ENCODE assay signal across 7 cellular contexts in the genomic region with DNA sequence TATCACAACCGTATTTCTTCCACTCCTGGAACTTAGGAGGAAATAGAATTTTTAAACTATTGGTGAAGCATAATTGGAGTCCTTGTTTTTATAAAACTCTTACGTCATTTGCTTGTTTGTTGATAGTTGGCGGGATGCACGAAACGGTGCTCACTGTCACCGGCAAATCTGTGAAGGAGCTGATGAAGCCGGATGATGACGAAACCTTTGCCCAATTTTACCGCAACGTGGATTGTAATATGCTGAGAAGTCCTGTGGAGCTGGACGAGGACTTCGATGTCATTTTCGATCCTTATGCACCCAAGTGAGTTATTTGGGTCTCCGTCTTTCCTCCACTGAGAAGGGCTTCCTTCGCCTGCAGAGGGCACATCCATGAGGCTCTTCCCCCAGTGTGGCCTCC.
A peak's percentile ranks its signal among the peaks of the same experiment; 100 is the strongest.
DNase-seq lines count a peak whose midpoint lies in the region; ATAC-seq and TF ChIP-seq lines count a peak whose summit lies in the region.
"Not testable (repeated sequence)": the region's sequence is repeated elsewhere in the genome, so short reads cannot be mapped to it uniquely, and the experiment has no call there.

No MANE protein-coding gene starts in this region.

- H3K4me1 Mint-ChIP-seq in GM23338, result peaks cover 16% of the 10 kb centered on the region
- H3K4me1 Mint-ChIP-seq in T-helper 2 cell treated with Interferon-gamma antibody and Interleukin-4, amounts not matched to agents 5 μg/mL and 100 μg/mL, for 36 hours (ENCODE audit: low read depth), result peaks cover 33% of the 10 kb centered on the region
- H3K4me1 Mint-ChIP-seq in stimulated activated effector memory CD8-positive, alpha-beta T cell treated with anti-CD3 and anti-CD28 coated beads, Interleukin-12 subunit alpha, Interleukin-12 subunit beta, amount 100 ng/mL, for 72 hours, result peaks cover 70% of the 10 kb centered on the region

- H3K4me1 ChIP-seq in GM23338 (ENCODE audit: insufficient read depth) (peaks cover 19% of the 10 kb centered on the region), adipocyte (ENCODE audit: control insufficient read depth, insufficient read depth, low read length) (peaks cover 12% of the 10 kb centered on the region)
- not testable (repeated sequence) for H3K4me1 ChIP-seq in mesenchymal stem cell (ENCODE audit: control insufficient read depth, insufficient read depth, low read depth, low read length)

- H3K36me3 ChIP-seq in GM23338 (ENCODE audit: insufficient read depth); adipocyte (ENCODE audit: control insufficient read depth, insufficient read depth, low read length, severe bottlenecking); mesenchymal stem cell (ENCODE audit: control insufficient read depth in 1 of 2, insufficient read depth in 2 of 2, low read depth in 1 of 2, low read length in 2 of 2): not testable (repeated sequence)

- not testable (repeated sequence) for H4K20me1 ChIP-seq in GM23338 (replicated peaks; ENCODE audit: insufficient read depth)

- not testable (repeated sequence) for H3F3A ChIP-seq in GM23338 (replicated peaks; ENCODE audit: low read depth)

- not testable (repeated sequence) for H3K27me3 Mint-ChIP-seq in GM23338 (ENCODE audit: insufficient read depth, low read depth, poor library complexity); T-helper 2 cell treated with Interferon-gamma antibody and Interleukin-4, amounts not matched to agents 5 μg/mL and 100 μg/mL, for 36 hours (ENCODE audit: low read depth)

- H3K9ac ChIP-seq in adipocyte (ENCODE audit: low read length) (peak overlapping the region; percentile 68), mesenchymal stem cell (ENCODE audit: low read length) (peak overlapping the region; percentile 93)

- H3K4me3 Mint-ChIP-seq in GM23338; T-helper 2 cell treated with Interferon-gamma antibody and Interleukin-4, amounts not matched to agents 5 μg/mL and 100 μg/mL, for 36 hours; stimulated activated effector memory CD8-positive, alpha-beta T cell treated with anti-CD3 and anti-CD28 coated beads, Interleukin-12 subunit alpha, Interleukin-12 subunit beta, amount 100 ng/mL, for 72 hours: not testable (repeated sequence)

- H3K23ac ChIP-seq in mesenchymal stem cell (ENCODE audit: low read length in 2 of 2), result not testable (repeated sequence)

- not testable (repeated sequence) for H3K4ac ChIP-seq in mesenchymal stem cell (ENCODE audit: low read depth in 1 of 2, low read length in 2 of 2)

- not testable (repeated sequence) for H4K8ac ChIP-seq in mesenchymal stem cell (ENCODE audit: low read length)

- not testable (repeated sequence) for H3K9me3 Mint-ChIP-seq in GM23338; T-helper 2 cell treated with Interferon-gamma antibody and Interleukin-4, amounts not matched to agents 5 μg/mL and 100 μg/mL, for 36 hours; stimulated activated effector memory CD8-positive, alpha-beta T cell treated with anti-CD3 and anti-CD28 coated beads, Interleukin-12 subunit alpha, Interleukin-12 subunit beta, amount 100 ng/mL, for 72 hours

- not testable (repeated sequence) for H2AK5ac ChIP-seq in mesenchymal stem cell (ENCODE audit: low read length, severe bottlenecking)

- not testable (repeated sequence) for H3K4me3 ChIP-seq in GM23338; mesenchymal stem cell (ENCODE audit: insufficient read depth in 1 of 2, low read depth in 1 of 2, low read length in 2 of 2)
- peak overlapping the region; percentile 74 for H3K4me3 ChIP-seq in adipocyte (ENCODE audit: low read length)

- not testable (repeated sequence) for H2BK5ac ChIP-seq in mesenchymal stem cell (ENCODE audit: low read depth, low read length, poor library complexity, severe bottlenecking)

- not testable (repeated sequence) for H2AFZ ChIP-seq in GM23338; mesenchymal stem cell (ENCODE audit: low read depth, low read length)

- not testable (repeated sequence) for H3K27ac ChIP-seq in GM23338 (ENCODE audit: low read depth); mesenchymal stem cell (ENCODE audit: low read length, poor library complexity, severe bottlenecking)

- peak overlapping the region; percentile 16; the same call in 1 of the 2 replicates for H3K27ac Mint-ChIP-seq in GM23338
- peak overlapping the region; percentile 21 for H3K27ac Mint-ChIP-seq in T-helper 2 cell treated with Interferon-gamma antibody and Interleukin-4, amounts not matched to agents 5 μg/mL and 100 μg/mL, for 36 hours
- peak overlapping the region; percentile 50 for H3K27ac Mint-ChIP-seq in stimulated activated effector memory CD8-positive, alpha-beta T cell treated with anti-CD3 and anti-CD28 coated beads, Interleukin-12 subunit alpha, Interleukin-12 subunit beta, amount 100 ng/mL, for 72 hours

- H3K79me2 ChIP-seq in GM23338 (replicated peaks; ENCODE audit: insufficient read depth), result not testable (repeated sequence)

- not testable (repeated sequence) for H2BK120ac ChIP-seq in mesenchymal stem cell (ENCODE audit: low read depth, low read length)

- not testable (repeated sequence) for H3K9me3 ChIP-seq in adipocyte (ENCODE audit: control insufficient read depth, low read length); mesenchymal stem cell (ENCODE audit: control insufficient read depth, low read length)

- H3K4me2 ChIP-seq in GM23338; mesenchymal stem cell (ENCODE audit: low read length, poor library complexity, severe bottlenecking): not testable (repeated sequence)

- H3K18ac ChIP-seq in mesenchymal stem cell (ENCODE audit: low read depth in 1 of 2, low read length in 2 of 2), result not testable (repeated sequence)

- TF ChIP-seq CTCF in GM23338 (conservative IDR thresholded peaks at IDR 0.05; ENCODE audit: low read depth in 2 of 2), result not testable (repeated sequence)

- H3K36me3 Mint-ChIP-seq in GM23338 (ENCODE audit: low read depth); T-helper 2 cell treated with Interferon-gamma antibody and Interleukin-4, amounts not matched to agents 5 μg/mL and 100 μg/mL, for 36 hours (ENCODE audit: low read depth): not testable (repeated sequence)
- H3K36me3 Mint-ChIP-seq in stimulated activated effector memory CD8-positive, alpha-beta T cell treated with anti-CD3 and anti-CD28 coated beads, Interleukin-12 subunit alpha, Interleukin-12 subunit beta, amount 100 ng/mL, for 72 hours, result peaks cover 93% of the 10 kb centered on the region

- not testable (repeated sequence) for H2BK12ac ChIP-seq in mesenchymal stem cell (ENCODE audit: low read length in 2 of 2)

- H3K9me2 ChIP-seq in GM23338 (ENCODE audit: insufficient read depth), result not testable (repeated sequence)

- H3K27me3 ChIP-seq in GM23338 (ENCODE audit: insufficient read depth); adipocyte (replicated peaks; ENCODE audit: control insufficient read depth, insufficient read depth, low read length); mesenchymal stem cell (ENCODE audit: control insufficient read depth in 1 of 2, insufficient read depth in 1 of 2, low read length in 2 of 2): not testable (repeated sequence)

- not testable (repeated sequence) for H3K79me1 ChIP-seq in mesenchymal stem cell (replicated peaks; ENCODE audit: low read length, poor library complexity, severe bottlenecking)

- not testable (repeated sequence) for H3K14ac ChIP-seq in mesenchymal stem cell (ENCODE audit: low read length in 2 of 2)

- not testable (repeated sequence) for H4K91ac ChIP-seq in mesenchymal stem cell (ENCODE audit: low read length)

- WGBS in mesenchymal stem cell, result 93% methylated on average over 15 of the region's 15 CpGs

- H2BK15ac ChIP-seq in mesenchymal stem cell (ENCODE audit: low read depth, poor library complexity, severe bottlenecking), result not testable (repeated sequence)

- not testable (repeated sequence) for DNase-seq in GM23338 (ENCODE audit: low spot score); T-helper 2 cell treated with Interferon-gamma antibody and Interleukin-4, amounts not matched to agents 5 μg/mL and 100 μg/mL, for 36 hours (ENCODE audit: low spot score); adipocyte (ENCODE audit: low read depth); mesenchymal stem cell; stimulated activated effector memory CD8-positive, alpha-beta T cell treated with anti-CD3 and anti-CD28 coated beads, Interleukin-12 subunit alpha, Interleukin-12 subunit beta, amount 100 ng/mL, for 72 hours (ENCODE audit: low spot score in 2 of 2)
- DNase-seq in activated CD8-positive, alpha-beta memory T cell treated with anti-CD3 and anti-CD28 coated beads, Interleukin-2, amount 50 U/mL, for 48 hours, result peak; percentile 42
- DNase-seq in fibroblast of gingiva (ENCODE audit: low read depth), result peak; percentile 41

- ATAC-seq in GM23338; stimulated activated effector memory CD8-positive, alpha-beta T cell treated with anti-CD3 and anti-CD28 coated beads, Interleukin-12 subunit alpha, Interleukin-12 subunit beta, amount 100 ng/mL, for 72 hours: not testable (repeated sequence)
